In genomic region chr12:510071-510825, GRCh38 we compare ENCODE assay signal across 12 cellular contexts. TPM values are rescaled to one million over a fixed set of nuclear protein-coding genes. Genes with fewer than 3 reads are reported as not detected.
DNase-seq lines count a peak whose midpoint lies in the region; ATAC-seq and TF ChIP-seq lines count a peak whose summit lies in the region.
"Had no signal": no experiment of that assay in that cellular context is flagged by ENCODE, and none has a peak within 500 bp of the region (broad histone marks: within the 10 kb centered on the region; RNA-seq: fewer than 3 reads in every experiment).

No MANE protein-coding gene starts in this region.

- no peaks in the 10 kb centered on the region for H3K9me3 Mint-ChIP-seq in activated CD8-positive, alpha-beta T cell treated with anti-CD3 and anti-CD28 coated beads for 36 hours

- H3K27ac ChIP-seq in body of pancreas = peak overlapping the region in 3 of 4 donors; percentile 46 to 61 (median 51)
- H3K27ac ChIP-seq: psoas muscle had no signal

- TF ChIP-seq CTCF in body of pancreas (IDR thresholded peaks at IDR 0.05) = no peak
- TF ChIP-seq CTCF in activated CD8-positive, alpha-beta T cell treated with anti-CD3 and anti-CD28 coated beads for 36 hours (IDR thresholded peaks at IDR 0.05) = no peak

- no peak overlapping the region for H3K4me3 ChIP-seq in body of pancreas
- H3K4me3 ChIP-seq: psoas muscle had no signal

- H3K4me1 ChIP-seq in body of pancreas = peaks cover 8% of the 10 kb centered on the region
- H3K4me1 ChIP-seq: psoas muscle had no signal

- TF ChIP-seq POLR2A in body of pancreas (IDR thresholded peaks at IDR 0.05) = no peak

- H3K36me3 Mint-ChIP-seq in activated CD8-positive, alpha-beta T cell treated with anti-CD3 and anti-CD28 coated beads for 36 hours (ENCODE audit: low read depth) = no peaks in the 10 kb centered on the region

- H3K9me3 ChIP-seq in body of pancreas = no peaks in the 10 kb centered on the region
- H3K9me3 ChIP-seq: psoas muscle had no signal

- no peaks in the 10 kb centered on the region for H3K27me3 ChIP-seq in body of pancreas

- H3K4me3 Mint-ChIP-seq in activated CD8-positive, alpha-beta T cell treated with anti-CD3 and anti-CD28 coated beads for 36 hours = no peak overlapping the region

- peaks cover 2% of the 10 kb centered on the region for H3K27me3 Mint-ChIP-seq in activated CD8-positive, alpha-beta T cell treated with anti-CD3 and anti-CD28 coated beads for 36 hours

- intact Hi-C loops in body of pancreas (cut with DNase I) = no loop called here
- intact Hi-C loops in activated CD8-positive, alpha-beta T cell treated with anti-CD3 and anti-CD28 coated beads for 36 hours (cut with micrococcal nuclease) = no loop called here

- peak; percentile 85 for ATAC-seq in body of pancreas
- ATAC-seq in activated CD8-positive, alpha-beta T cell treated with anti-CD3 and anti-CD28 coated beads for 36 hours = no peak
- ATAC-seq in left lobe of liver = no peak

- H3K27ac Mint-ChIP-seq in activated CD8-positive, alpha-beta T cell treated with anti-CD3 and anti-CD28 coated beads for 36 hours = no peak overlapping the region

- POLR2A ChIA-PET in activated CD8-positive, alpha-beta T cell treated with anti-CD3 and anti-CD28 coated beads for 36 hours (lab: Charles Lee) = no interaction called here

- DNase-seq in COLO668 (lab: John Stamatoyannopoulos, UW; ENCODE audit: unreplicated experiment) (peak; percentile 87), M059J (ENCODE audit: low read depth) (peak; percentile 61), body of pancreas (peak in 3 of 4 donors; percentile 40 to 53 (median 48)), left kidney (ENCODE audit: low read depth, low spot score) (peak; percentile 77), HuH-7 (ENCODE audit: low spot score) (no peak), left lobe of liver (ENCODE audit: low spot score) (no peak)
- DNase-seq in activated CD8-positive, alpha-beta T cell treated with anti-CD3 and anti-CD28 coated beads for 36 hours = no peak
- DNase-seq in activated naive CD4-positive, alpha-beta T cell treated with Interleukin-2 at 50 U/mL for 16 hours = no peak
- DNase-seq: DND-41, MM.1S, psoas muscle, trophoblast cell had no signal

- no peaks in the 10 kb centered on the region for H3K36me3 ChIP-seq in body of pancreas (replicated peaks in 1 of 2; ENCODE audit: insufficient read depth in 1 of 2, low read depth in 2 of 2)

- 41 to 45% methylated on average over 10 to 12 of the region's 12 CpGs for WGBS in body of pancreas, 2 donors

- CTCF ChIA-PET in activated CD8-positive, alpha-beta T cell treated with anti-CD3 and anti-CD28 coated beads for 36 hours (lab: Charles Lee) = interaction anchor here (1.0 to 1.3 kb wide), 2 partner anchors 37 kb away, joined by 3 read pairs; no protein-coding TSS in a partner anchor

- no peaks in the 10 kb centered on the region for H3K4me1 Mint-ChIP-seq in activated CD8-positive, alpha-beta T cell treated with anti-CD3 and anti-CD28 coated beads for 36 hours (ENCODE audit: low read depth)

RNA-seq across cellular contexts. Expression of gene B4GALNT3, which starts 50.5 kb away (rescaled TPM):
- 0.05 and 1.8 TPM in 2 replicates for total RNA-seq in M059J (2014; rRNA removed; shearing (Covaris generic))
- total RNA-seq in body of pancreas (1 to 10 TPM; 4.0 to 9.3 TPM), left lobe of liver (0.30 TPM)
- 1 to 10 TPM; 2.8 to 3.4 TPM for total RNA-seq in activated CD8-positive, alpha-beta T cell treated with anti-CD3 and anti-CD28 coated beads for 36 hours

Comparison
In these comparisons a context has a peak if more than half of its experiments do, and no peak if none do; other contexts are left out.
1. DNase-seq: peak in COLO668 (single experiment), M059J (single experiment), body of pancreas (3 of 4) and left kidney (single experiment); none in activated CD8-positive, alpha-beta T cell treated with anti-CD3 and anti-CD28 coated beads for 36 hours (single experiment), activated naive CD4-positive, alpha-beta T cell treated with Interleukin-2 at 50 U/mL for 16 hours (single experiment), HuH-7 (single experiment) and left lobe of liver (single experiment).